9 cellular contexts compared by ENCODE assay signal in the genomic region with DNA sequence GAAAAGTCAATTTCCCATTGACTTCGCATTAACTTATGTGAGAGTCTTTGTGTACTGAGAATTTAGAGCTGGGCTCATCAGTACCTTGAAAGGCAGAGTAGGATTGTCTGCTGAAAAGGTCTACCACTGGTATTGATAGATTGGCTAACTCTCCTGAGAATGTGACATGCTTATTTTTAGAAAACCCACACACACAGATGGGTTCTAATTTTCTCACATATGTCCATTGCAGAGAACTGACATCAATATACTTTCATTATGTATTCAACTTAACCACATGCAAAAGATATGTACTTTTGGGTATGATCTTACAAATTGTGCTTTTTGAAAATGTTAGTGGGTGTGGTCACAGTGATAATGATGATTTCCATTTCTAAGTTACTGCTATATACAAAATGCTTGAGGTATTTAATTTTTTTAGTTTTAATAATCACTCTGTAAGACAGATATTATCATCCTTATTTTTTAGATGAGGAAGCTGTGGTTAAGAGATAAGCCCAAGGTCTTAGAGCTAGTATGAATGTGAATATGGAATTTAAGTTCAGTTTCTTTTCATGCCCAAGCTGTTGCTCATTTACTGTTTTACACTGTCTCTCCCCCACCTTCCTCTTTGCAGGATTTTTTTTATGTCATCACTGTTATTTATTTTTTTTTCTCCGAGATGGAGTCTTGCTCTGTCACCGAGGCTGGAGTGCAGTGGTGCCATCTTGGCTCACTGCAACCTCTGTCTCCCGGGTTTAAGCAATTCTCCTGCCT. TPM values are rescaled to one million over a fixed set of nuclear protein-coding genes. Genes with fewer than 3 reads are reported as not detected.
DNase-seq lines count a peak whose midpoint lies in the region; ATAC-seq, FAIRE-seq and TF ChIP-seq lines count a peak whose summit lies in the region.
"Had no signal": no experiment of that assay in that cellular context is flagged by ENCODE, and none has a peak within 500 bp of the region (broad histone marks: within the 10 kb centered on the region; RNA-seq: fewer than 3 reads in every experiment).

No MANE protein-coding gene starts in this region.

- 96% methylated on average over 4 of the region's 4 CpGs for WGBS in HepG2 (ENCODE audit: low lambda C conversion rate)

- no peak overlapping the region for H3K9ac ChIP-seq in HepG2 (ENCODE audit: insufficient read depth, low read depth, low read length)

- H3K9me3 ChIP-seq in MG63 (peaks cover 1% of the 10 kb centered on the region; the same call in 1 of the 2 replicates), HepG2 (ENCODE audit: low read length) (no peaks in the 10 kb centered on the region)
- H3K9me3 ChIP-seq: tibial artery had no signal

- TF ChIP-seq CTCF in fibroblast of pulmonary artery (IDR thresholded peaks at IDR 0.05; ENCODE audit: low read length, missing control alignments), result no peak
- TF ChIP-seq CTCF in HepG2 (CRISPR knock-in tag; IDR thresholded peaks at IDR 0.05), result no peak

- no peaks in the 10 kb centered on the region; the same call in 1 of the 2 replicates for H4K20me1 ChIP-seq in HepG2 (ENCODE audit: insufficient read depth, low read length)

- no peak overlapping the region for H3K27ac ChIP-seq in HepG2 (ENCODE audit: extremely low read length, insufficient read depth, low read length)
- H3K27ac ChIP-seq: tibial artery had no signal

- no peak overlapping the region for H3K4me2 ChIP-seq in HepG2 (ENCODE audit: low read depth, low read length)

- POLR2A ChIA-PET in HepG2 (lab: Yijun Ruan, JAX), result no interaction called here

- in situ Hi-C loops in HepG2 (cut with HindIII; ENCODE audit: extremely low pct_ligation_motif_present, low pct_unique_long_range_greater_than_20kb), result no loop called here

- intact Hi-C loops in HepG2 (cut with micrococcal nuclease; ENCODE audit: unreplicated experiment), result no loop called here

- no peak overlapping the region for H2AFZ ChIP-seq in HepG2 (ENCODE audit: low read length)

- CTCF ChIA-PET in HepG2 (lab: Yijun Ruan, JAX; ENCODE audit: low intra/inter-chr PET ratio, low total read pairs), result no interaction called here

- H3K4me1 ChIP-seq in HepG2 (ENCODE audit: insufficient read depth, low read length), result no peaks in the 10 kb centered on the region
- H3K4me1 ChIP-seq: tibial artery had no signal

- TF ChIP-seq RAD21 in HepG2 (CRISPR knock-in tag; IDR thresholded peaks at IDR 0.05), result no peak

- FAIRE-seq in HepG2 (lab: Jason Lieb, UNC), result no peak

- H3K36me3 ChIP-seq in MG63 (peaks cover 1% of the 10 kb centered on the region), HepG2 (replicated peaks in 1 of 2; ENCODE audit: control insufficient read depth in 1 of 2, insufficient read depth in 2 of 2, low read length in 2 of 2) (no peaks in the 10 kb centered on the region)
- H3K36me3 ChIP-seq: tibial artery had no signal

- DNase-seq in fibroblast of pulmonary artery (ENCODE audit: low read depth) (peak; percentile 10), NCI-H774 (lab: John Stamatoyannopoulos, UW) (no peak), MG63 (no peak), HepG2 (ENCODE audit: low spot score) (no peak), 8988T (no peak)
- DNase-seq: tibial artery had no signal

- H3K4me3 ChIP-seq in fibroblast of pulmonary artery (replicated peaks; ENCODE audit: low read depth, low read length) (no peak overlapping the region), MG63 (no peak overlapping the region), HepG2 (replicated peaks in 1 of 3; ENCODE audit: insufficient read depth in 1 of 3, low read depth in 2 of 3, low read length in 3 of 3) (no peak overlapping the region)
- H3K4me3 ChIP-seq: tibial artery had no signal

- TF ChIP-seq POLR2A in HepG2 (IDR thresholded peaks at IDR 0.05; ENCODE audit: insufficient read depth in 1 of 2, low read depth in 2 of 2, low read length in 2 of 2), result no peak

- TF ChIP-seq EP300 in HepG2 (IDR thresholded peaks at IDR 0.05; ENCODE audit: low read depth in 2 of 2, low read length in 2 of 2), result no peak
- TF ChIP-seq EP300 in HepG2 (CRISPR knock-in tag; IDR thresholded peaks at IDR 0.05; ENCODE audit: borderline replicate concordance), result no peak

- ATAC-seq in GM18867 (IDR thresholded peaks at IDR 0.05; ENCODE audit: unreplicated experiment), result peak; percentile 94
- ATAC-seq in GM21737 (IDR thresholded peaks at IDR 0.05; ENCODE audit: unreplicated experiment), result peak; percentile 86
- peak; percentile 82 for ATAC-seq in HG03521 (IDR thresholded peaks at IDR 0.05; ENCODE audit: unreplicated experiment)
- ATAC-seq in HepG2, result no peak

- H3K27me3 ChIP-seq in MG63 (no peaks in the 10 kb centered on the region), HepG2 (ENCODE audit: control insufficient read depth in 1 of 2, insufficient read depth in 2 of 2, low read length in 2 of 2) (no peaks in the 10 kb centered on the region)
- H3K27me3 ChIP-seq: tibial artery had no signal

- BruUV-seq in HepG2 (replicated peaks; lab: Mats Ljungman, UMichigan), result no TSS peak

- no peaks in the 10 kb centered on the region for H3K79me2 ChIP-seq in HepG2 (ENCODE audit: insufficient read depth, low read length)

TF ChIP-seq in HepG2, 621 proteins besides CTCF, POLR2A, EP300 and RAD21:
- TF ChIP-seq ZNF564 (CRISPR knock-in tag; IDR thresholded peaks at IDR 0.05) (no peak), ZNF557 (CRISPR knock-in tag; IDR thresholded peaks at IDR 0.05) (no peak), ZNF160 (CRISPR knock-in tag; IDR thresholded peaks at IDR 0.05) (no peak), FOXM1 (CRISPR knock-in tag; IDR thresholded peaks at IDR 0.05) (no peak), ZNF496 (CRISPR knock-in tag; IDR thresholded peaks at IDR 0.05; ENCODE audit: insufficient replicate concordance) (no peak)
- TF ChIP-seq, protein P1, sequence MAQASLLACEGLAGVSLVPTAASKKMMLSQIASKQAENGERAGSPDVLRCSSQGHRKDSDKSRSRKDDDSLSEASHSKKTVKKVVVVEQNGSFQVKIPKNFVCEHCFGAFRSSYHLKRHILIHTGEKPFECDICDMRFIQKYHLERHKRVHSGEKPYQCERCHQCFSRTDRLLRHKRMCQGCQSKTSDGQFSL (CRISPR knock-in tag; IDR thresholded peaks at IDR 0.05), result no peak
TF ChIP-seq in HepG2: peak in this region for 0.

RNA-seq across cellular contexts. Expression of gene MAP2K5, which starts 22.3 kb away (rescaled TPM):
- 2.5 and 2.7 TPM in 2 replicates for total RNA-seq in MG63 (2014; rRNA removed; shearing (Covaris generic); ENCODE audit: low replicate concordance)
- 4.3 and 6.3 TPM in 2 replicates for total RNA-seq in HepG2 (2016; rRNA removed; fragmentation: Illumina TruSeq; extraction: Trizol)
- 8.3 and 9.2 TPM in 2 replicates for total RNA-seq in HepG2 (2016; cell fraction: cytosol; rRNA removed; fragmentation: Illumina TruSeq; extraction: Trizol; ENCODE audit: low read depth)
- 3.3 and 5.6 TPM in 2 replicates for total RNA-seq in HepG2 (2016; cell fraction: insoluble cytoplasmic fraction; rRNA removed; fragmentation: Illumina TruSeq; extraction: Trizol)
- 5.7 and 7.1 TPM in 2 replicates for total RNA-seq in HepG2 (2016; cell fraction: membrane; rRNA removed; fragmentation: Illumina TruSeq; extraction: Trizol)
- 7.3 and 10.3 TPM in 2 replicates for total RNA-seq in HepG2 (2016; cell fraction: nucleus; rRNA removed; fragmentation: Illumina TruSeq; extraction: Trizol)
- 3.2 and 4.0 TPM in 2 replicates for polyA plus RNA-seq in HepG2 (2011; rRNA removed)
- 2.4 and 2.5 TPM in 2 replicates for polyA plus RNA-seq in HepG2 (2011; cell fraction: cytosol; rRNA removed)
- polyA plus RNA-seq in HepG2 (2011; cell fraction: nucleus; rRNA removed), result 8.1 and 8.7 TPM in 2 replicates
- polyA plus RNA-seq in HepG2 (2012), result 12.6 and 13.6 TPM in 2 replicates
- polyA plus RNA-seq in HepG2 (2016; cell fraction: cytosol; fragmentation: Illumina TruSeq; extraction: Trizol; ENCODE audit: low read depth), result 3.4 and 3.9 TPM in 2 replicates
- polyA plus RNA-seq in HepG2 (2016; cell fraction: insoluble cytoplasmic fraction; fragmentation: Illumina TruSeq; extraction: Trizol; ENCODE audit: low read depth), result 10.6 and 10.7 TPM in 2 replicates
- polyA plus RNA-seq in HepG2 (2016; cell fraction: membrane; fragmentation: Illumina TruSeq; extraction: Trizol; ENCODE audit: low read depth), result 7.3 TPM in 2 replicates
- polyA plus RNA-seq in HepG2 (2016; cell fraction: nucleus; fragmentation: Illumina TruSeq; extraction: Trizol; ENCODE audit: insufficient read depth, low read depth), result 9.9 and 12.6 TPM in 2 replicates
- 7.5 and 17.7 TPM in 2 replicates for polyA minus RNA-seq in HepG2 (2011; rRNA and poly(A)+ RNA removed; ENCODE audit: low replicate concordance)
- 4.9 and 7.3 TPM in 2 replicates for polyA minus RNA-seq in HepG2 (2011; cell fraction: cytosol; rRNA and poly(A)+ RNA removed)
- polyA minus RNA-seq in HepG2 (2011; cell fraction: nucleus; rRNA and poly(A)+ RNA removed), result 24.7 and 28.5 TPM in 2 replicates

RNA-seq across cellular contexts. Expression of gene C15orf61, which starts 43.8 kb away (rescaled TPM):
- 5.9 and 11.6 TPM in 2 replicates for total RNA-seq in MG63 (2014; rRNA removed; shearing (Covaris generic); ENCODE audit: low replicate concordance)
- 3.3 and 6.6 TPM in 2 replicates for total RNA-seq in HepG2 (2016; rRNA removed; fragmentation: Illumina TruSeq; extraction: Trizol)
- total RNA-seq in HepG2 (2016; cell fraction: cytosol; rRNA removed; fragmentation: Illumina TruSeq; extraction: Trizol; ENCODE audit: low read depth), result 9.3 and 10.8 TPM in 2 replicates
- total RNA-seq in HepG2 (2016; cell fraction: insoluble cytoplasmic fraction; rRNA removed; fragmentation: Illumina TruSeq; extraction: Trizol), result 5.7 and 8.0 TPM in 2 replicates
- 11.0 and 12.6 TPM in 2 replicates for total RNA-seq in HepG2 (2016; cell fraction: membrane; rRNA removed; fragmentation: Illumina TruSeq; extraction: Trizol)
- 7.4 and 9.6 TPM in 2 replicates for total RNA-seq in HepG2 (2016; cell fraction: nucleus; rRNA removed; fragmentation: Illumina TruSeq; extraction: Trizol)
- 2.1 and 2.2 TPM in 2 replicates for polyA plus RNA-seq in HepG2 (2011; rRNA removed)
- 2.0 and 3.5 TPM in 2 replicates for polyA plus RNA-seq in HepG2 (2011; cell fraction: cytosol; rRNA removed)
- polyA plus RNA-seq in HepG2 (2011; cell fraction: nucleus; rRNA removed), result 2.5 and 4.0 TPM in 2 replicates
- 3.3 and 7.5 TPM in 2 replicates for polyA plus RNA-seq in HepG2 (2012)
- 16.3 and 18.5 TPM in 2 replicates for polyA plus RNA-seq in HepG2 (2016; cell fraction: cytosol; fragmentation: Illumina TruSeq; extraction: Trizol; ENCODE audit: low read depth)
- polyA plus RNA-seq in HepG2 (2016; cell fraction: insoluble cytoplasmic fraction; fragmentation: Illumina TruSeq; extraction: Trizol; ENCODE audit: low read depth), result 4.1 and 6.7 TPM in 2 replicates
- 12.1 and 12.7 TPM in 2 replicates for polyA plus RNA-seq in HepG2 (2016; cell fraction: membrane; fragmentation: Illumina TruSeq; extraction: Trizol; ENCODE audit: low read depth)
- polyA plus RNA-seq in HepG2 (2016; cell fraction: nucleus; fragmentation: Illumina TruSeq; extraction: Trizol; ENCODE audit: insufficient read depth, low read depth), result 8.7 and 10.8 TPM in 2 replicates
- polyA minus RNA-seq in HepG2 (2011; rRNA and poly(A)+ RNA removed; ENCODE audit: low replicate concordance), result 2.5 and 4.0 TPM in 2 replicates
- polyA minus RNA-seq in HepG2 (2011; cell fraction: cytosol; rRNA and poly(A)+ RNA removed), result 1.6 and 2.4 TPM in 2 replicates
- 10.1 and 14.8 TPM in 2 replicates for polyA minus RNA-seq in HepG2 (2011; cell fraction: nucleus; rRNA and poly(A)+ RNA removed)
